In the genomic region with DNA sequence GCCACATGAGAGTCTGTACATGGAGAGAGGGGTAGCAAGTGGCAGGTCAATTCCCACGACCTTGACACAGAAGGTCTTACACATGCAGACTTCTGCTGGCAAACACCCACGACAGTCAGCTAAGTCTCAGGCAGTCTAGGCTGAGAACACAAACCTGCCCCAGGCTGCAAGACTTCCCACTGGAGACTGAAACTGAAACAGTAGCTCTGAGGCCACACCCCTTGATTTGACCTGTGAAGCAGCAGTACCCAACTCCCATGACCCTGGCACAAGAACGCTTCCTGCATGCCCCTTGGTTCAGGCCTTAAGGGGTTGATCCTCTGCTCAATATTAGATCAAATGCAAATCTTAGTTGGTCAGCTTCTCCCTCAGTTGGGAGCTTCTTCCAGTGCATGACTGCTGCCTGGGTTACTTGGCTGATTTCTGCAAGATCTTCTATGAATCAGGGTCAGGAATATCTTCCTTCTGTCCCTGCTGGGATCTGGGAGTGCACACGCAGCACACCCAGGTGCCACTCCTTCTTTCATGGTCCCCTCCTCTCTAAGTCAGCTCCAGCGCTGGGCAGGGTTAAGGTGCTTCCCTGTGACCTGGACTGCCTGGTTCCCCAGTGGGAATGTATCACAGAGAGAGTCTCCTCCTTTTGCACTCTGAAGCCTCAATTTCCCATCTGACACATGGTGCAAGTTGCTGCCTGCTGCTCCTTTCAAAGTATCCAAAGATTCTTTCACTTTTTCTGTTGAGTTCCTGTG, we compare ENCODE assay signal across 7 cellular contexts.
DNase-seq lines count a peak whose midpoint lies in the region; ATAC-seq, FAIRE-seq and TF ChIP-seq lines count a peak whose summit lies in the region.
"Not testable (repeated sequence)": the region's sequence is repeated elsewhere in the genome, so short reads cannot be mapped to it uniquely, and the experiment has no call there.

No MANE protein-coding gene starts in this region.

- H3K9me3 ChIP-seq in DND-41 (ENCODE audit: insufficient read depth, low read length, severe bottlenecking); MM.1S (replicated peaks; ENCODE audit: insufficient read depth, low read length); colonic mucosa; pancreas; thyroid gland: not testable (repeated sequence)

- H3K36me3 ChIP-seq in DND-41 (ENCODE audit: insufficient read depth, low read length); MM.1S (replicated peaks; ENCODE audit: insufficient read depth, low read length); colonic mucosa; pancreas; thyroid gland: not testable (repeated sequence)

- not testable (repeated sequence) for H3K27ac ChIP-seq in DND-41 (ENCODE audit: low read length); thyroid gland
- H3K27ac ChIP-seq in MM.1S (ENCODE audit: low read length) = peak overlapping the region; percentile 77
- H3K27ac ChIP-seq in colonic mucosa = peak overlapping the region; percentile 44
- H3K27ac ChIP-seq in pancreas = peak overlapping the region in 2 of 4 donors; percentile 61 to 75

- not testable (repeated sequence) for H3K9ac ChIP-seq in DND-41 (ENCODE audit: low read depth, low read length); colonic mucosa (ENCODE audit: low read depth in 2 of 2, low read length in 2 of 2)
- H3K9ac ChIP-seq in MM.1S (ENCODE audit: low read length) = peak overlapping the region; percentile 55; the same call in 1 of the 2 replicates

- 26 to 44% methylated on average over 4 to 5 of the region's 5 CpGs for WGBS in pancreas, 2 donors
- WGBS in thyroid gland, 2 donors = 64 to 79% methylated on average over 3 to 4 of the region's 5 CpGs

- TF ChIP-seq POLR2A in thyroid gland (IDR thresholded peaks at IDR 0.05) = not testable (repeated sequence)

- not testable (repeated sequence) for H3K79me2 ChIP-seq in DND-41 (ENCODE audit: insufficient read depth, low read length); MM.1S (ENCODE audit: low read length)

- intact Hi-C loops in colonic mucosa (cut with DNase I); left colon (cut with DNase I, micrococcal nuclease); pancreas (cut with DNase I); thyroid gland (cut with DNase I): not testable (repeated sequence)

- H3K4me2 ChIP-seq in DND-41 (ENCODE audit: insufficient read depth, low read length) = not testable (repeated sequence)
- H3K4me2 ChIP-seq in MM.1S (ENCODE audit: low read depth, low read length) = peak overlapping the region; percentile 57

- peak; percentile 33; the same call in 1 of the 3 replicates for ATAC-seq in DND-41 (ENCODE audit: insufficient read depth, low read depth)
- peak; percentile 75 for ATAC-seq in left colon
- ATAC-seq in pancreas = peak; percentile 76 to 87 (median 84)

- not testable (repeated sequence) for H3K9me2 ChIP-seq in MM.1S (replicated peaks; ENCODE audit: insufficient read depth, low read length)

- not testable (repeated sequence) for H3K4me3 ChIP-seq in DND-41 (ENCODE audit: low read depth in 1 of 2, low read length in 2 of 2); MM.1S (ENCODE audit: low read length); colonic mucosa; pancreas; thyroid gland (replicated peaks in 1 of 3)

- H3K27me3 ChIP-seq in DND-41 (ENCODE audit: insufficient read depth, low read length, poor library complexity); MM.1S (replicated peaks; ENCODE audit: insufficient read depth, low read length); colonic mucosa; pancreas; thyroid gland: not testable (repeated sequence)

- H4K20me1 ChIP-seq in DND-41 (ENCODE audit: insufficient read depth, low read length); MM.1S (ENCODE audit: insufficient read depth, low read length): not testable (repeated sequence)

- TF ChIP-seq CTCF in DND-41 (IDR thresholded peaks at IDR 0.05; ENCODE audit: borderline replicate concordance, extremely low read depth, low read length, poor library complexity, severe bottlenecking); MM.1S (IDR thresholded peaks at IDR 0.05; ENCODE audit: low read length); colonic mucosa (IDR thresholded peaks at IDR 0.05); pancreas (IDR thresholded peaks at IDR 0.05); thyroid gland (IDR thresholded peaks at IDR 0.05): not testable (repeated sequence)

- H3K4me1 ChIP-seq in DND-41 (ENCODE audit: insufficient read depth, low read length) (peaks cover 24% of the 10 kb centered on the region), MM.1S (ENCODE audit: low read length) (peaks cover 30% of the 10 kb centered on the region), pancreas (peaks cover 0 to 13% (median 6%) of the 10 kb centered on the region in 3 donors), thyroid gland (peaks cover 0 to 16% of the 10 kb centered on the region in 2 donors)
- not testable (repeated sequence) for H3K4me1 ChIP-seq in colonic mucosa

- H3F3A ChIP-seq in MM.1S (ENCODE audit: insufficient read depth, low read length) = peaks cover 11% of the 10 kb centered on the region

- DNase-seq in DND-41 (peak; percentile 29), MM.1S (peak; percentile 87), RPMI8226 (peak; percentile 53), colonic mucosa (peak; percentile 53), left colon (peak; percentile 40 to 75), pancreas (peak in 4 of 6 donors; percentile 45 to 74 (median 68)), thyroid gland (peak; percentile 7 to 15)

- H2AFZ ChIP-seq in DND-41 (ENCODE audit: low read depth, low read length) (peak overlapping the region; percentile 55), MM.1S (ENCODE audit: low read length) (peak overlapping the region; percentile 97)

- FAIRE-seq in pancreas (lab: Jason Lieb, UNC) = not testable (repeated sequence)

Comparison
In these comparisons a context has a peak if more than half of its experiments do, and no peak if none do; other contexts are left out.
1. ATAC-seq: peak in every context shown above with its lines; median percentile 84 in pancreas; 75 in left colon; 33 in DND-41.
2. DNase-seq: peak in every context shown above with its lines; median percentile 87 in MM.1S; 68 in pancreas; 58 in left colon; 53 in RPMI8226; 53 in colonic mucosa; 29 in DND-41; 11 in thyroid gland.